Comparison of ENCODE assay signal across 34 cellular contexts in genomic region chr16:52149003-52149402, GRCh38.
"Had no signal": no experiment of that assay in that cellular context is flagged by ENCODE, and none has a peak within 500 bp of the region (broad histone marks: within the 10 kb centered on the region; RNA-seq: fewer than 3 reads in every experiment).

No MANE protein-coding gene starts in this region.

- H3K27me3 ChIP-seq: adrenal gland, body of pancreas, brain microvascular endothelial cell, breast epithelium had no signal

- H3K4me1 ChIP-seq: adrenal gland, body of pancreas, breast epithelium had no signal

- H3K36me3 ChIP-seq: adrenal gland, brain microvascular endothelial cell, breast epithelium had no signal

- H3K27ac ChIP-seq: adrenal gland, body of pancreas, brain microvascular endothelial cell, breast epithelium, VCaP had no signal

- FAIRE-seq: astrocyte, TTC549 had no signal

- H3K4me3 ChIP-seq: adrenal gland, body of pancreas, breast epithelium had no signal

- DNase-seq: activated B cell treated with CpG ODN at 0.5 μM for 24 hours; activated CD4-positive, alpha-beta memory T cell treated with anti-CD3 and anti-CD28 coated beads for 36 hours; activated CD4-positive, alpha-beta T cell treated with anti-CD3 and anti-CD28 coated beads for 4 hours; activated CD4-positive, alpha-beta T cell treated with anti-CD3 and anti-CD28 coated beads, Interleukin-2, amount 10 ng/mL, durations not matched to agents 24 days and 14 days; activated CD4-positive, alpha-beta T cell treated with anti-CD3 and anti-CD28 coated beads, Interleukin-2, amount 50 U/mL, for 1 hour; activated CD4-positive, alpha-beta T cell treated with anti-CD3 and anti-CD28 coated beads, Interleukin-2, amount 50 U/mL, for 4 hours; activated CD4-positive, CD25-positive, alpha-beta regulatory T cell treated with anti-CD3 and anti-CD28 coated beads, Interleukin-2, amount 50 U/mL, for 72 hours; activated CD8-positive, alpha-beta memory T cell treated with anti-CD3 and anti-CD28 coated beads, Interleukin-2, amount 50 U/mL, for 4 hours; activated CD8-positive, alpha-beta T cell treated with anti-CD3 and anti-CD28 coated beads for 36 hours; activated effector memory CD4-positive, alpha-beta T cell treated with anti-CD3 and anti-CD28 coated beads, Interleukin-2, amount 50 U/mL, for 16 hours; activated gamma-delta T cell treated with Interleukin-2 at 50 U/mL for 16 hours; activated naive CD4-positive, alpha-beta T cell; activated naive CD4-positive, alpha-beta T cell treated with anti-CD3 and anti-CD28 coated beads for 36 hours; activated naive CD4-positive, alpha-beta T cell treated with anti-CD3 and anti-CD28 coated beads, Interleukin-2, amount 50 U/mL, for 16 hours; activated naive CD8-positive, alpha-beta T cell treated with anti-CD3 and anti-CD28 coated beads for 36 hours; activated T-cell treated with anti-CD3 and anti-CD28 coated beads for 4 hours; activated T-cell treated with anti-CD3 and anti-CD28 coated beads, Interleukin-2, amount 50 U/mL, for 1 hour; activated T-cell treated with anti-CD3 and anti-CD28 coated beads, Interleukin-2, amount 50 U/mL, for 4 hours; activated T-cell treated with anti-CD3 and anti-CD28 coated beads, Interleukin-2, amount 50 U/mL, for 72 hours; adrenal gland; amniotic stem cell; aorta; body of pancreas; brain microvascular endothelial cell; central memory CD4-positive, alpha-beta T cell; T-helper 1 cell; T-helper 2 cell; T-helper 9 cell had no signal

- H3K9me3 ChIP-seq: adrenal gland, body of pancreas, breast epithelium had no signal

- ATAC-seq: activated CD8-positive, alpha-beta T cell treated with anti-CD3 and anti-CD28 coated beads for 36 hours; activated naive CD4-positive, alpha-beta T cell treated with anti-CD3 and anti-CD28 coated beads, Interleukin-2, amount 50 U/mL, for 72 hours; activated T-cell treated with anti-CD3 and anti-CD28 coated beads, Interleukin-2, amount 50 U/mL, for 4 hours; activated T-cell treated with anti-CD3 and anti-CD28 coated beads, Interleukin-2, amount 50 U/mL, for 72 hours; activated T-helper 17 cell treated with anti-CD3 and anti-CD28 coated beads, Interleukin-2, amount 50 U/mL, for 72 hours; body of pancreas had no signal
